28 cellular contexts compared by ENCODE assay signal in the genomic region with DNA sequence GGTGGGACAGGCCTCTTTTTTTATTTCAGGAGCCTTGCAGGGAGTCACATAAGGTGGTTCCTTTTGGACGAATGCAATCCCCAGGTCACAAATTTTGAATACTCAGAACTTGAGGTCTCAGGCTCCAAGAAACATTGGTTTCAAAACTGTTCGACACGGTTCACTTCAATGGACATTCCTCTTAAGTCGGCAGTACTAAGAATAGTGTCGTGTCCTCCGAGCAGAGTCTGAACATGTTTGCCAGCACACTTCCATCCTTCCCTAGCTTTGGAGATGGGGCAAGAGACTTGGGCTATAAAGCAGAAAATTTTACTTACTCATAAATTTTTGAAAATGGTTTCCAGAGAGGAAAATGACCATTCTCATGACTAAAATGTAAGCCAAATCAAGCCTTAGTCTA.
"Had no signal": no experiment of that assay in that cellular context is flagged by ENCODE, and none has a peak within 500 bp of the region (broad histone marks: within the 10 kb centered on the region; RNA-seq: fewer than 3 reads in every experiment).

No MANE protein-coding gene starts in this region.

- H3K4me3 ChIP-seq: adrenal gland, body of pancreas, esophagus squamous epithelium had no signal

- H3K4me3 Mint-ChIP-seq: activated B cell treated with CpG ODN at 0.5 μM for 24 hours; activated CD8-positive, alpha-beta T cell treated with anti-CD3 and anti-CD28 coated beads for 36 hours; activated naive CD4-positive, alpha-beta T cell treated with anti-CD3 and anti-CD28 coated beads for 36 hours; activated naive CD4-positive, alpha-beta T cell treated with anti-CD3 and anti-CD28 coated beads, Interleukin-2, amount 50 U/mL, for 24 hours; activated naive CD8-positive, alpha-beta T cell treated with anti-CD3 and anti-CD28 coated beads for 36 hours; activated naive CD8-positive, alpha-beta T cell treated with anti-CD3 and anti-CD28 coated beads, Interleukin-2, amount 50 U/mL, for 24 hours; activated T-helper 1 cell treated with anti-CD3 and anti-CD28 coated beads, Interleukin-12 subunit alpha, Interleukin-12 subunit beta, Interleukin-2, Interleukin-4 antibody, amounts not matched to agents 30 ng/mL and 10 ng/mL and 1 ng/mL, durations not matched to agents 14 hours and 24 hours and 36 hours; T-helper 17 cell; T-helper 2 cell treated with Interferon-gamma antibody and Interleukin-4, amounts not matched to agents 5 μg/mL and 100 μg/mL, for 36 hours had no signal

- ATAC-seq: activated CD4-positive, CD25-positive, alpha-beta regulatory T cell treated with anti-CD3 and anti-CD28 coated beads, Interleukin-2, amount 50 U/mL, for 24 hours; activated CD8-positive, alpha-beta T cell treated with anti-CD3 and anti-CD28 coated beads for 36 hours; activated naive CD8-positive, alpha-beta T cell treated with anti-CD3 and anti-CD28 coated beads, Interleukin-2, amount 50 U/mL, for 24 hours; body of pancreas; T-helper 17 cell had no signal

- H3K27me3 ChIP-seq: adrenal gland, body of pancreas, esophagus squamous epithelium had no signal

- H3K36me3 ChIP-seq: adrenal gland, esophagus squamous epithelium, WERI-Rb-1 had no signal

- H3K27ac Mint-ChIP-seq: activated B cell treated with CpG ODN at 0.5 μM for 24 hours; activated CD8-positive, alpha-beta T cell treated with anti-CD3 and anti-CD28 coated beads for 36 hours; activated naive CD4-positive, alpha-beta T cell treated with anti-CD3 and anti-CD28 coated beads for 36 hours; activated naive CD4-positive, alpha-beta T cell treated with anti-CD3 and anti-CD28 coated beads, Interleukin-2, amount 50 U/mL, for 24 hours; activated naive CD8-positive, alpha-beta T cell treated with anti-CD3 and anti-CD28 coated beads for 36 hours; activated naive CD8-positive, alpha-beta T cell treated with anti-CD3 and anti-CD28 coated beads, Interleukin-2, amount 50 U/mL, for 24 hours; activated T-helper 1 cell treated with anti-CD3 and anti-CD28 coated beads, Interleukin-12 subunit alpha, Interleukin-12 subunit beta, Interleukin-2, Interleukin-4 antibody, amounts not matched to agents 30 ng/mL and 10 ng/mL and 1 ng/mL, durations not matched to agents 14 hours and 24 hours and 36 hours; activated T-helper 2 cell treated with anti-CD3 and anti-CD28 coated beads, Interferon-gamma antibody, Interleukin-2, Interleukin-4, amounts not matched to agents 10 μg/mL and 5 μg/mL and 100 μg/mL, durations not matched to agents 14 hours and 24 hours and 36 hours; T-helper 17 cell; T-helper 2 cell treated with Interferon-gamma antibody and Interleukin-4, amounts not matched to agents 5 μg/mL and 100 μg/mL, for 36 hours had no signal

- H3K36me3 Mint-ChIP-seq: activated naive CD4-positive, alpha-beta T cell treated with anti-CD3 and anti-CD28 coated beads, Interleukin-2, amount 50 U/mL, for 24 hours; activated naive CD8-positive, alpha-beta T cell treated with anti-CD3 and anti-CD28 coated beads for 36 hours had no signal

- H3K9me3 ChIP-seq: adrenal gland, body of pancreas, esophagus squamous epithelium had no signal

- DNase-seq: activated B cell treated with CpG ODN at 0.5 μM for 24 hours; activated CD4-positive, alpha-beta T cell treated with anti-CD3 and anti-CD28 coated beads for 48 hours; activated CD4-positive, alpha-beta T cell treated with anti-CD3 and anti-CD28 coated beads, Interleukin-2, amount 50 U/mL, for 1 hour; activated CD4-positive, alpha-beta T cell treated with anti-CD3 and anti-CD28 coated beads, Interleukin-2, amount 50 U/mL, for 48 hours; activated CD8-positive, alpha-beta memory T cell treated with anti-CD3 and anti-CD28 coated beads for 24 hours; activated CD8-positive, alpha-beta T cell treated with anti-CD3 and anti-CD28 coated beads for 36 hours; activated effector memory CD4-positive, alpha-beta T cell treated with anti-CD3 and anti-CD28 coated beads, Interleukin-2, amount 50 U/mL, for 16 hours; activated naive CD4-positive, alpha-beta T cell treated with anti-CD3 and anti-CD28 coated beads for 36 hours; activated naive CD8-positive, alpha-beta T cell treated with anti-CD3 and anti-CD28 coated beads for 36 hours; activated naive CD8-positive, alpha-beta T cell treated with anti-CD3 and anti-CD28 coated beads, Interleukin-2, amount 50 U/mL, for 24 hours; activated T-cell treated with anti-CD3 and anti-CD28 coated beads, Interleukin-2, amount 50 U/mL, for 48 hours; aorta; body of pancreas; caudate nucleus; cortex of kidney; effector CD8-positive, alpha-beta T cell; esophagus squamous epithelium; T-helper 1 cell; T-helper 17 cell; T1000; WERI-Rb-1 had no signal

- H3K9me3 Mint-ChIP-seq: activated B cell treated with CpG ODN at 0.5 μM for 24 hours; activated CD8-positive, alpha-beta T cell treated with anti-CD3 and anti-CD28 coated beads for 36 hours; activated naive CD4-positive, alpha-beta T cell treated with anti-CD3 and anti-CD28 coated beads for 36 hours; activated naive CD4-positive, alpha-beta T cell treated with anti-CD3 and anti-CD28 coated beads, Interleukin-2, amount 50 U/mL, for 24 hours; activated naive CD8-positive, alpha-beta T cell treated with anti-CD3 and anti-CD28 coated beads for 36 hours; activated naive CD8-positive, alpha-beta T cell treated with anti-CD3 and anti-CD28 coated beads, Interleukin-2, amount 50 U/mL, for 24 hours; activated T-helper 1 cell treated with anti-CD3 and anti-CD28 coated beads, Interleukin-12 subunit alpha, Interleukin-12 subunit beta, Interleukin-2, Interleukin-4 antibody, amounts not matched to agents 30 ng/mL and 10 ng/mL and 1 ng/mL, durations not matched to agents 14 hours and 24 hours and 36 hours; activated T-helper 2 cell treated with anti-CD3 and anti-CD28 coated beads, Interferon-gamma antibody, Interleukin-2, Interleukin-4, amounts not matched to agents 10 μg/mL and 5 μg/mL and 100 μg/mL, durations not matched to agents 14 hours and 24 hours and 36 hours; T-helper 2 cell treated with Interferon-gamma antibody and Interleukin-4, amounts not matched to agents 5 μg/mL and 100 μg/mL, for 36 hours had no signal

- H3K27me3 Mint-ChIP-seq: activated CD8-positive, alpha-beta T cell treated with anti-CD3 and anti-CD28 coated beads for 36 hours had no signal

- H3K27ac ChIP-seq: adrenal gland, body of pancreas, epithelial cell of prostate, WERI-Rb-1 had no signal

- H3K4me1 ChIP-seq: adrenal gland, body of pancreas, esophagus squamous epithelium had no signal

- H3K4me1 Mint-ChIP-seq: activated B cell treated with CpG ODN at 0.5 μM for 24 hours; activated naive CD4-positive, alpha-beta T cell treated with anti-CD3 and anti-CD28 coated beads, Interleukin-2, amount 50 U/mL, for 24 hours; activated naive CD8-positive, alpha-beta T cell treated with anti-CD3 and anti-CD28 coated beads for 36 hours; activated naive CD8-positive, alpha-beta T cell treated with anti-CD3 and anti-CD28 coated beads, Interleukin-2, amount 50 U/mL, for 24 hours had no signal
